Comparison of ENCODE assay signal across 3 cellular contexts in the genomic region with DNA sequence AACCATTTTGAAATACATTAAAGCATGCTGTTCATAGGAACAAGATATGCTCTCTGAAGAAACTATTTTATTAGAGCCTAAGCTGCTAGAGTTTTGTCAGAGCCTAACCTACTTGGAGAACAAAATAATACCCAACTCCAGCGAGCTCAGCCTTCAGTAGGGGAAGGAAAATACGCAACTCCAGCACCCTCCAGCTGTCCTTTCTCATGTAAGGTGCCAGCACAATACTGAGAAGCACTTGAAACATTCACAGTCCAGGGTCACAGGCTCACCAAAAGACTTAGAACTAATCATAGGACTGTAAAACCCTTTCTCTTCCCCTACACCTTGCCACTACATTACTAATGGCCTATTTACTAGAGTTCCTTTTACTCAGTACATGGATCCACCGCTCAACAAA.
TF ChIP-seq lines count a peak whose summit lies in the region.

No MANE protein-coding gene starts in this region.

TF ChIP-seq in SK-N-SH treated with all-trans-retinoic acid at 6 μM for 48 hours, 23 proteins besides CTCF, POLR2A, EP300 and RAD21 (continues in another document):
- TF ChIP-seq SNAI2 (CRISPR knock-in tag; IDR thresholded peaks at IDR 0.05) = no peak
- TF ChIP-seq, protein P1, sequence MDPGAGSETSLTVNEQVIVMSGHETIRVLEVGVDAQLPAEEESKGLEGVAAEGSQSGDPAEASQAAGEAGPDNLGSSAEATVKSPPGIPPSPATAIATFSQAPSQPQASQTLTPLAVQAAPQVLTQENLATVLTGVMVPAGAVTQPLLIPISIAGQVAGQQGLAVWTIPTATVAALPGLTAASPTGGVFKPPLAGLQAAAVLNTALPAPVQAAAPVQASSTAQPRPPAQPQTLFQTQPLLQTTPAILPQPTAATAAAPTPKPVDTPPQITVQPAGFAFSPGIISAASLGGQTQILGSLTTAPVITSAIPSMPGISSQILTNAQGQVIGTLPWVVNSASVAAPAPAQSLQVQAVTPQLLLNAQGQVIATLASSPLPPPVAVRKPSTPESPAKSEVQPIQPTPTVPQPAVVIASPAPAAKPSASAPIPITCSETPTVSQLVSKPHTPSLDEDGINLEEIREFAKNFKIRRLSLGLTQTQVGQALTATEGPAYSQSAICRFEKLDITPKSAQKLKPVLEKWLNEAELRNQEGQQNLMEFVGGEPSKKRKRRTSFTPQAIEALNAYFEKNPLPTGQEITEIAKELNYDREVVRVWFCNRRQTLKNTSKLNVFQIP (CRISPR knock-in tag; IDR thresholded peaks at IDR 0.05; ENCODE audit: borderline replicate concordance, low read depth) = no peak
- TF ChIP-seq, protein P2, sequence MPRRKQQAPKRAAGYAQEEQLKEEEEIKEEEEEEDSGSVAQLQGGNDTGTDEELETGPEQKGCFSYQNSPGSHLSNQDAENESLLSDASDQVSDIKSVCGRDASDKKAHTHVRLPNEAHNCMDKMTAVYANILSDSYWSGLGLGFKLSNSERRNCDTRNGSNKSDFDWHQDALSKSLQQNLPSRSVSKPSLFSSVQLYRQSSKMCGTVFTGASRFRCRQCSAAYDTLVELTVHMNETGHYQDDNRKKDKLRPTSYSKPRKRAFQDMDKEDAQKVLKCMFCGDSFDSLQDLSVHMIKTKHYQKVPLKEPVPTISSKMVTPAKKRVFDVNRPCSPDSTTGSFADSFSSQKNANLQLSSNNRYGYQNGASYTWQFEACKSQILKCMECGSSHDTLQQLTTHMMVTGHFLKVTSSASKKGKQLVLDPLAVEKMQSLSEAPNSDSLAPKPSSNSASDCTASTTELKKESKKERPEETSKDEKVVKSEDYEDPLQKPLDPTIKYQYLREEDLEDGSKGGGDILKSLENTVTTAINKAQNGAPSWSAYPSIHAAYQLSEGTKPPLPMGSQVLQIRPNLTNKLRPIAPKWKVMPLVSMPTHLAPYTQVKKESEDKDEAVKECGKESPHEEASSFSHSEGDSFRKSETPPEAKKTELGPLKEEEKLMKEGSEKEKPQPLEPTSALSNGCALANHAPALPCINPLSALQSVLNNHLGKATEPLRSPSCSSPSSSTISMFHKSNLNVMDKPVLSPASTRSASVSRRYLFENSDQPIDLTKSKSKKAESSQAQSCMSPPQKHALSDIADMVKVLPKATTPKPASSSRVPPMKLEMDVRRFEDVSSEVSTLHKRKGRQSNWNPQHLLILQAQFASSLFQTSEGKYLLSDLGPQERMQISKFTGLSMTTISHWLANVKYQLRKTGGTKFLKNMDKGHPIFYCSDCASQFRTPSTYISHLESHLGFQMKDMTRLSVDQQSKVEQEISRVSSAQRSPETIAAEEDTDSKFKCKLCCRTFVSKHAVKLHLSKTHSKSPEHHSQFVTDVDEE (CRISPR knock-in tag; IDR thresholded peaks at IDR 0.05) = no peak
- TF ChIP-seq, protein P3, sequence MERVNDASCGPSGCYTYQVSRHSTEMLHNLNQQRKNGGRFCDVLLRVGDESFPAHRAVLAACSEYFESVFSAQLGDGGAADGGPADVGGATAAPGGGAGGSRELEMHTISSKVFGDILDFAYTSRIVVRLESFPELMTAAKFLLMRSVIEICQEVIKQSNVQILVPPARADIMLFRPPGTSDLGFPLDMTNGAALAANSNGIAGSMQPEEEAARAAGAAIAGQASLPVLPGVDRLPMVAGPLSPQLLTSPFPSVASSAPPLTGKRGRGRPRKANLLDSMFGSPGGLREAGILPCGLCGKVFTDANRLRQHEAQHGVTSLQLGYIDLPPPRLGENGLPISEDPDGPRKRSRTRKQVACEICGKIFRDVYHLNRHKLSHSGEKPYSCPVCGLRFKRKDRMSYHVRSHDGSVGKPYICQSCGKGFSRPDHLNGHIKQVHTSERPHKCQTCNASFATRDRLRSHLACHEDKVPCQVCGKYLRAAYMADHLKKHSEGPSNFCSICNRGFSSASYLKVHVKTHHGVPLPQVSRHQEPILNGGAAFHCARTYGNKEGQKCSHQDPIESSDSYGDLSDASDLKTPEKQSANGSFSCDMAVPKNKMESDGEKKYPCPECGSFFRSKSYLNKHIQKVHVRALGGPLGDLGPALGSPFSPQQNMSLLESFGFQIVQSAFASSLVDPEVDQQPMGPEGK (CRISPR knock-in tag; IDR thresholded peaks at IDR 0.05; ENCODE audit: borderline replicate concordance) = no peak
- TF ChIP-seq ESRRG (CRISPR knock-in tag; IDR thresholded peaks at IDR 0.05) = no peak
- no peak for TF ChIP-seq ZNF565 (CRISPR knock-in tag; conservative IDR thresholded peaks at IDR 0.05; ENCODE audit: low read depth)

TF ChIP-seq in SK-N-SH, 30 proteins besides CTCF, POLR2A, EP300 and RAD21:
- no peak for TF ChIP-seq FOSL2 (IDR thresholded peaks at IDR 0.05; ENCODE audit: borderline replicate concordance, low read depth)
- no peak for TF ChIP-seq TEAD4 (IDR thresholded peaks at IDR 0.05; ENCODE audit: borderline replicate concordance, insufficient read depth)
- no peak for TF ChIP-seq RXRA (IDR thresholded peaks at IDR 0.05; ENCODE audit: borderline replicate concordance, low read depth)
- no peak for TF ChIP-seq FOXM1 (IDR thresholded peaks at IDR 0.05; ENCODE audit: low read depth)
- TF ChIP-seq, protein P4, sequence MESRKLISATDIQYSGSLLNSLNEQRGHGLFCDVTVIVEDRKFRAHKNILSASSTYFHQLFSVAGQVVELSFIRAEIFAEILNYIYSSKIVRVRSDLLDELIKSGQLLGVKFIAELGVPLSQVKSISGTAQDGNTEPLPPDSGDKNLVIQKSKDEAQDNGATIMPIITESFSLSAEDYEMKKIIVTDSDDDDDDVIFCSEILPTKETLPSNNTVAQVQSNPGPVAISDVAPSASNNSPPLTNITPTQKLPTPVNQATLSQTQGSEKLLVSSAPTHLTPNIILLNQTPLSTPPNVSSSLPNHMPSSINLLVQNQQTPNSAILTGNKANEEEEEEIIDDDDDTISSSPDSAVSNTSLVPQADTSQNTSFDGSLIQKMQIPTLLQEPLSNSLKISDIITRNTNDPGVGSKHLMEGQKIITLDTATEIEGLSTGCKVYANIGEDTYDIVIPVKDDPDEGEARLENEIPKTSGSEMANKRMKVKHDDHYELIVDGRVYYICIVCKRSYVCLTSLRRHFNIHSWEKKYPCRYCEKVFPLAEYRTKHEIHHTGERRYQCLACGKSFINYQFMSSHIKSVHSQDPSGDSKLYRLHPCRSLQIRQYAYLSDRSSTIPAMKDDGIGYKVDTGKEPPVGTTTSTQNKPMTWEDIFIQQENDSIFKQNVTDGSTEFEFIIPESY (IDR thresholded peaks at IDR 0.05; ENCODE audit: borderline replicate concordance, low read depth) = no peak
- TF ChIP-seq, protein P5, sequence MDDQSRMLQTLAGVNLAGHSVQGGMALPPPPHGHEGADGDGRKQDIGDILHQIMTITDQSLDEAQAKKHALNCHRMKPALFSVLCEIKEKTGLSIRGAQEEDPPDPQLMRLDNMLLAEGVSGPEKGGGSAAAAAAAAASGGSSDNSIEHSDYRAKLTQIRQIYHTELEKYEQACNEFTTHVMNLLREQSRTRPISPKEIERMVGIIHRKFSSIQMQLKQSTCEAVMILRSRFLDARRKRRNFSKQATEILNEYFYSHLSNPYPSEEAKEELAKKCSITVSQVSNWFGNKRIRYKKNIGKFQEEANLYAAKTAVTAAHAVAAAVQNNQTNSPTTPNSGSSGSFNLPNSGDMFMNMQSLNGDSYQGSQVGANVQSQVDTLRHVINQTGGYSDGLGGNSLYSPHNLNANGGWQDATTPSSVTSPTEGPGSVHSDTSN (IDR thresholded peaks at IDR 0.05) = no peak
- no peak for TF ChIP-seq SMC3 (IDR thresholded peaks at IDR 0.05; ENCODE audit: low read depth, low read length)
- TF ChIP-seq NFIC (IDR thresholded peaks at IDR 0.05; ENCODE audit: borderline replicate concordance) = no peak
- no peak for TF ChIP-seq EZH2phosphoT487 (IDR thresholded peaks at IDR 0.05; ENCODE audit: borderline replicate concordance, low read depth)

TF ChIP-seq in WTC11, 78 proteins besides CTCF, POLR2A, EP300 and RAD21:
- TF ChIP-seq CBFB (CRISPR knock-in tag; IDR thresholded peaks at IDR 0.05; ENCODE audit: low read depth) (no peak), TP53 (CRISPR knock-in tag; IDR thresholded peaks at IDR 0.05) (no peak), GABPB1 (CRISPR knock-in tag; IDR thresholded peaks at IDR 0.05) (no peak), EMX1 (CRISPR knock-in tag; IDR thresholded peaks at IDR 0.05) (no peak), OVOL2 (CRISPR knock-in tag; IDR thresholded peaks at IDR 0.05; ENCODE audit: borderline replicate concordance) (no peak)
- TF ChIP-seq, protein P6, sequence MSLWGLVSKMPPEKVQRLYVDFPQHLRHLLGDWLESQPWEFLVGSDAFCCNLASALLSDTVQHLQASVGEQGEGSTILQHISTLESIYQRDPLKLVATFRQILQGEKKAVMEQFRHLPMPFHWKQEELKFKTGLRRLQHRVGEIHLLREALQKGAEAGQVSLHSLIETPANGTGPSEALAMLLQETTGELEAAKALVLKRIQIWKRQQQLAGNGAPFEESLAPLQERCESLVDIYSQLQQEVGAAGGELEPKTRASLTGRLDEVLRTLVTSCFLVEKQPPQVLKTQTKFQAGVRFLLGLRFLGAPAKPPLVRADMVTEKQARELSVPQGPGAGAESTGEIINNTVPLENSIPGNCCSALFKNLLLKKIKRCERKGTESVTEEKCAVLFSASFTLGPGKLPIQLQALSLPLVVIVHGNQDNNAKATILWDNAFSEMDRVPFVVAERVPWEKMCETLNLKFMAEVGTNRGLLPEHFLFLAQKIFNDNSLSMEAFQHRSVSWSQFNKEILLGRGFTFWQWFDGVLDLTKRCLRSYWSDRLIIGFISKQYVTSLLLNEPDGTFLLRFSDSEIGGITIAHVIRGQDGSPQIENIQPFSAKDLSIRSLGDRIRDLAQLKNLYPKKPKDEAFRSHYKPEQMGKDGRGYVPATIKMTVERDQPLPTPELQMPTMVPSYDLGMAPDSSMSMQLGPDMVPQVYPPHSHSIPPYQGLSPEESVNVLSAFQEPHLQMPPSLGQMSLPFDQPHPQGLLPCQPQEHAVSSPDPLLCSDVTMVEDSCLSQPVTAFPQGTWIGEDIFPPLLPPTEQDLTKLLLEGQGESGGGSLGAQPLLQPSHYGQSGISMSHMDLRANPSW (CRISPR knock-in tag; conservative IDR thresholded peaks at IDR 0.05; ENCODE audit: low read depth) = no peak
- TF ChIP-seq, protein P7, sequence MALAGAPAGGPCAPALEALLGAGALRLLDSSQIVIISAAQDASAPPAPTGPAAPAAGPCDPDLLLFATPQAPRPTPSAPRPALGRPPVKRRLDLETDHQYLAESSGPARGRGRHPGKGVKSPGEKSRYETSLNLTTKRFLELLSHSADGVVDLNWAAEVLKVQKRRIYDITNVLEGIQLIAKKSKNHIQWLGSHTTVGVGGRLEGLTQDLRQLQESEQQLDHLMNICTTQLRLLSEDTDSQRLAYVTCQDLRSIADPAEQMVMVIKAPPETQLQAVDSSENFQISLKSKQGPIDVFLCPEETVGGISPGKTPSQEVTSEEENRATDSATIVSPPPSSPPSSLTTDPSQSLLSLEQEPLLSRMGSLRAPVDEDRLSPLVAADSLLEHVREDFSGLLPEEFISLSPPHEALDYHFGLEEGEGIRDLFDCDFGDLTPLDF (CRISPR knock-in tag; IDR thresholded peaks at IDR 0.05) = no peak
- TF ChIP-seq, protein P8, sequence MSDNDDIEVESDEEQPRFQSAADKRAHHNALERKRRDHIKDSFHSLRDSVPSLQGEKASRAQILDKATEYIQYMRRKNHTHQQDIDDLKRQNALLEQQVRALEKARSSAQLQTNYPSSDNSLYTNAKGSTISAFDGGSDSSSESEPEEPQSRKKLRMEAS (CRISPR knock-in tag; IDR thresholded peaks at IDR 0.05) = no peak
